In genomic region chr5:57845025-57845424, GRCh38 we compare ENCODE assay signal across 18 cellular contexts.
DNase-seq lines count a peak whose midpoint lies in the region; ATAC-seq, FAIRE-seq and TF ChIP-seq lines count a peak whose summit lies in the region.
"Had no signal": no experiment of that assay in that cellular context is flagged by ENCODE, and none has a peak within 500 bp of the region (broad histone marks: within the 10 kb centered on the region; RNA-seq: fewer than 3 reads in every experiment).

No MANE protein-coding gene starts in this region.

- no peak overlapping the region for H4K8ac ChIP-seq in neuronal stem cell (ENCODE audit: low read depth, low read length)

- DNase-seq in HCT116 (ENCODE audit: low read depth, low spot score) (no peak), dermis blood vessel endothelial cell (peak; percentile 42), keratinocyte (ENCODE audit: low read depth, low spot score) (no peak), neuronal stem cell (ENCODE audit: low spot score) (no peak), SHP77 treated with DMSO at 0.1 percent for 48 hours (lab: John Stamatoyannopoulos, UW) (no peak), NCI-H1694 (lab: John Stamatoyannopoulos, UW) (no peak), pancreas (no peak), amygdala (lab: John Stamatoyannopoulos, UW) (no peak)
- DNase-seq: ACHN, AML-193, GDM1, HCEC 1CT, NCI-H1105, NCI-H510A, PC-3 had no signal

- no peak overlapping the region for H2BK5ac ChIP-seq in neuronal stem cell (ENCODE audit: low read length)

- H3K27me3 ChIP-seq in HCT116 (ENCODE audit: insufficient read depth, low read length) (no peaks in the 10 kb centered on the region), keratinocyte (ENCODE audit: control insufficient read depth, extremely low read depth, insufficient read depth, low read length) (no peaks in the 10 kb centered on the region), neuronal stem cell (ENCODE audit: control insufficient read depth in 3 of 3, insufficient read depth in 3 of 3, low read depth in 1 of 3, low read length in 3 of 3) (no peaks in the 10 kb centered on the region), pancreas (no peaks in the 10 kb centered on the region)
- H3K27me3 ChIP-seq: SJSA1 had no signal

- POLR2A ChIA-PET in HCT116 (lab: Charles Lee) = no interaction called here

- H3K27ac ChIP-seq in HCT116 (ENCODE audit: low read depth, low read length) (no peak overlapping the region), keratinocyte (ENCODE audit: control insufficient read depth, insufficient read depth, low read length) (no peak overlapping the region), neuronal stem cell (replicated peaks; ENCODE audit: low read length) (no peak overlapping the region), pancreas (no peak overlapping the region)
- H3K27ac ChIP-seq: C4-2B, RWPE1, SJSA1 had no signal

- intact Hi-C loops in HCT116 (cut with micrococcal nuclease) (no loop called here), pancreas (cut with DNase I) (no loop called here)

- no peak overlapping the region for H3K4me3 ChIP-seq in HCT116 (replicated peaks in 1 of 2; ENCODE audit: low read depth in 1 of 2, low read length in 2 of 2)
- no peak overlapping the region for H3K4me3 ChIP-seq in keratinocyte (ENCODE audit: control insufficient read depth in 2 of 3, extremely low read depth in 1 of 3, insufficient read depth in 2 of 3, low read depth in 1 of 3, low read length in 3 of 3)
- no peak overlapping the region for H3K4me3 ChIP-seq in neuronal stem cell (ENCODE audit: low read length in 2 of 2)
- H3K4me3 ChIP-seq in pancreas = no peak overlapping the region
- H3K4me3 ChIP-seq: SJSA1 had no signal

- ATAC-seq in HCT116 (no peak), pancreas (no peak)
- ATAC-seq: PC-3 had no signal

- WGBS in neuronal stem cell (ENCODE audit: extremely low coverage in 2 of 2, insufficient read length in 2 of 2, insufficient replicate concordance in 1 of 2), 2 donors = no CpG with 5 or more reads among the region's 2 CpGs
- WGBS in pancreas, 2 donors = 94 to 97% methylated on average over 2 of the region's 2 CpGs

- no peak overlapping the region for H2BK15ac ChIP-seq in neuronal stem cell (ENCODE audit: low read length)

- H3K79me2 ChIP-seq in HCT116 (ENCODE audit: insufficient read depth, low read length) (no peaks in the 10 kb centered on the region), keratinocyte (ENCODE audit: control insufficient read depth, insufficient read depth, low read length) (no peaks in the 10 kb centered on the region)

- TF ChIP-seq CTCF in HCT116 (IDR thresholded peaks at IDR 0.05 in 2 of 3, conservative IDR thresholded peaks at IDR 0.05 in 1 of 3; ENCODE audit: borderline replicate concordance in 1 of 3, insufficient read depth in 1 of 3, low read depth in 2 of 3, low read length in 2 of 3) (no peak), keratinocyte (optimal IDR thresholded peaks at IDR 0.05 in 1 of 3, IDR thresholded peaks at IDR 0.05 in 1 of 3, conservative IDR thresholded peaks at IDR 0.05 in 1 of 3; ENCODE audit: extremely low read depth in 1 of 3, insufficient read depth in 2 of 3, low read length in 3 of 3) (no peak), pancreas (IDR thresholded peaks at IDR 0.05) (no peak)

- no peak overlapping the region for H2BK120ac ChIP-seq in neuronal stem cell (ENCODE audit: low read depth, low read length)

- no peak overlapping the region for H4K91ac ChIP-seq in neuronal stem cell (ENCODE audit: low read depth, low read length, poor library complexity)

- H3K18ac ChIP-seq in neuronal stem cell (ENCODE audit: low read length) = peak overlapping the region; percentile 5

- BruUV-seq in HCT116 (replicated peaks; lab: Mats Ljungman, UMichigan) = no TSS peak

- H4K20me1 ChIP-seq in HCT116 (ENCODE audit: insufficient read depth) (no peaks in the 10 kb centered on the region), keratinocyte (ENCODE audit: control insufficient read depth, extremely low read depth, insufficient read depth, low read length) (no peaks in the 10 kb centered on the region)

- H3K9ac ChIP-seq in HCT116 (ENCODE audit: low read length) (no peak overlapping the region), keratinocyte (ENCODE audit: control insufficient read depth, extremely low read depth, insufficient read depth, low read length) (no peak overlapping the region), neuronal stem cell (ENCODE audit: low read depth, low read length, poor library complexity) (no peak overlapping the region)

- H3K4me2 ChIP-seq in HCT116 (ENCODE audit: low read length) (no peak overlapping the region), keratinocyte (ENCODE audit: control insufficient read depth, extremely low read depth, insufficient read depth, low read depth, low read length) (no peak overlapping the region), neuronal stem cell (ENCODE audit: insufficient read depth, low read length, poor library complexity, severe bottlenecking) (no peak overlapping the region)

- TF ChIP-seq RAD21 in HCT116 (IDR thresholded peaks at IDR 0.05; ENCODE audit: low read depth) = no peak

- CTCF ChIA-PET in HCT116 (lab: Charles Lee) = no interaction called here

- no peak overlapping the region for H3K4ac ChIP-seq in neuronal stem cell (ENCODE audit: low read length)

- TF ChIP-seq POLR2A in HCT116 (IDR thresholded peaks at IDR 0.05; ENCODE audit: borderline replicate concordance, extremely low read depth, insufficient read depth, insufficient read length) = no peak

- RAD21 ChIA-PET in HCT116 (lab: Charles Lee; ENCODE audit: low non-redundant PET in 1 of 2, low total read pairs in 2 of 2, uncharacterized antibody in 2 of 2, unreplicated experiment in 2 of 2) = no interaction called here

- H3K36me3 ChIP-seq in HCT116 (ENCODE audit: control insufficient read depth in 1 of 2, insufficient read depth in 2 of 2, low read length in 2 of 2) (no peaks in the 10 kb centered on the region), keratinocyte (ENCODE audit: control insufficient read depth in 2 of 2, extremely low read depth in 1 of 2, insufficient read depth in 2 of 2, low read length in 2 of 2) (no peaks in the 10 kb centered on the region), neuronal stem cell (replicated peaks in 1 of 2; ENCODE audit: control insufficient read depth in 2 of 2, insufficient read depth in 2 of 2, low read length in 2 of 2) (no peaks in the 10 kb centered on the region), pancreas (no peaks in the 10 kb centered on the region)
- H3K36me3 ChIP-seq: SJSA1 had no signal

- no peak overlapping the region for H3K23ac ChIP-seq in neuronal stem cell (ENCODE audit: low read depth, low read length, poor library complexity)

- no peaks in the 10 kb centered on the region for H3K9me1 ChIP-seq in keratinocyte (ENCODE audit: control insufficient read depth, extremely low read depth, insufficient read depth, low read length)

- no peak overlapping the region for H3K14ac ChIP-seq in neuronal stem cell (ENCODE audit: low read length)

- no peaks in the 10 kb centered on the region for H3K9me2 ChIP-seq in HCT116 (ENCODE audit: insufficient read depth)

- H2AFZ ChIP-seq in HCT116 (ENCODE audit: low read depth, low read length, poor library complexity, severe bottlenecking) (peak overlapping the region; percentile 29), keratinocyte (ENCODE audit: control insufficient read depth, low read length) (no peak overlapping the region), neuronal stem cell (ENCODE audit: low read length) (no peak overlapping the region)

- H2BK12ac ChIP-seq in neuronal stem cell (ENCODE audit: low read length) = no peak overlapping the region

- H2AK5ac ChIP-seq in neuronal stem cell (ENCODE audit: low read depth, low read length) = no peak overlapping the region

- H3K79me1 ChIP-seq in neuronal stem cell (ENCODE audit: low read depth, low read length) = no peaks in the 10 kb centered on the region

- dilution Hi-C loops in keratinocyte (cut with MboI; ENCODE audit: extremely low pct_ligation_motif_present, low sequenced_read_pairs) = no loop called here

- no peaks in the 10 kb centered on the region for H3K9me3 ChIP-seq in HCT116 (ENCODE audit: control insufficient read depth in 1 of 2, insufficient read depth in 1 of 2, low read depth in 1 of 2, low read length in 2 of 2)
- no peaks in the 10 kb centered on the region for H3K9me3 ChIP-seq in keratinocyte (ENCODE audit: control insufficient read depth, low read depth, low read length)
- no peaks in the 10 kb centered on the region for H3K9me3 ChIP-seq in neuronal stem cell (replicated peaks in 1 of 2; ENCODE audit: control insufficient read depth in 2 of 2, insufficient read depth in 1 of 2, low read depth in 1 of 2, low read length in 2 of 2)
- no peaks in the 10 kb centered on the region for H3K9me3 ChIP-seq in pancreas
- H3K9me3 ChIP-seq: SJSA1 had no signal

- peaks cover 21 to 39% of the 10 kb centered on the region in 2 experiments for H3K4me1 ChIP-seq in HCT116 (ENCODE audit: control insufficient read depth in 1 of 2, insufficient read depth in 2 of 2, low read length in 2 of 2)
- peaks cover 37% of the 10 kb centered on the region for H3K4me1 ChIP-seq in keratinocyte (ENCODE audit: control insufficient read depth, extremely low read depth, insufficient read depth, low read length)
- H3K4me1 ChIP-seq in neuronal stem cell (ENCODE audit: control insufficient read depth in 2 of 2, insufficient read depth in 1 of 2, low read depth in 1 of 2, low read length in 2 of 2) = peaks cover 9 to 14% of the 10 kb centered on the region in 2 donors
- no peaks in the 10 kb centered on the region for H3K4me1 ChIP-seq in pancreas

- FAIRE-seq in keratinocyte (lab: Jason Lieb, UNC) (peak; percentile 29), pancreas (lab: Jason Lieb, UNC) (no peak)

TF ChIP-seq in HCT116, 20 proteins besides CTCF, POLR2A, EP300 and RAD21 (continues in another document):
- TF ChIP-seq CEBPB (IDR thresholded peaks at IDR 0.05; ENCODE audit: low read depth) (no peak), CBX3 (IDR thresholded peaks at IDR 0.05; ENCODE audit: low read depth) (no peak), ZNF274 (IDR thresholded peaks at IDR 0.05; ENCODE audit: low read depth, low read length) (no peak), SP1 (IDR thresholded peaks at IDR 0.05; ENCODE audit: low read depth) (no peak), POLR2AphosphoS5 (IDR thresholded peaks at IDR 0.05; ENCODE audit: low read depth, low read length) (no peak), SRF (IDR thresholded peaks at IDR 0.05; ENCODE audit: low read depth) (no peak), SIN3A (IDR thresholded peaks at IDR 0.05; ENCODE audit: low read depth) (no peak)
